Comparison of ENCODE assay signal across 9 cellular contexts in the genomic region with DNA sequence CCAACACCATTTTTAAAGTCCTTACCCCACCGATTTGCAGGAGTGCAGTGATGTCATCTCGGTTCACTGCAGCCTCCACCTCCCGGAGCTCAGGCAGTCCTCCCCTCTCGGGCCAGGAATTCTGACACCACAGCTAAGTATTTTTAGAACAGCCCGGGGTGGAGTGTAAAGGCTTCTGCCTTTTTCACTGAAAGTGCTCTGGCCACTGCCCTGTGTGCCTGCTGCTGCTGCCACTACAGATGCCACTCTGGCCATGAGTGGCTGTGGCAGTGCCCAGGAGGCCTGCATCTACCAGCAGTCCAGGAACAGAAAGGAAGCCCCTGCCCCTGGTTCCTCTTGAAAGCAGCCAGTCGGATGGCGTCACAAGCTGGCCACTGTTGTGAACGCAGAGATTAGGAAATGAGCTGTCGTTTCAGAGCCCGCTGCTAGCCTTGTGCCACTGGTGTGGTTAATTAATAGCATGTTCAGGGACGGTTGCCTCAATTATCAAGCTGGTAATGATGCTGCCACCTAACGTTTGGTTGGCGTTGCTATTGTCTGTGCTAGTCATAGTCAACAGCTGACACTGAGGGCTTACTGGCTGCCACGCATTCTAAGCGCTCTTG. TPM values are rescaled to one million over a fixed set of nuclear protein-coding genes. Genes with fewer than 3 reads are reported as not detected.
DNase-seq lines count a peak whose midpoint lies in the region; TF ChIP-seq lines count a peak whose summit lies in the region.
"Had no signal": no experiment of that assay in that cellular context is flagged by ENCODE, and none has a peak within 500 bp of the region (broad histone marks: within the 10 kb centered on the region; RNA-seq: fewer than 3 reads in every experiment).

No MANE protein-coding gene starts in this region.

- H3K27me3 Mint-ChIP-seq in progenitor cell of endocrine pancreas, result no peaks in the 10 kb centered on the region
- H3K27me3 Mint-ChIP-seq: CD4-positive, CD25-positive, alpha-beta regulatory T cell had no signal

- H3K4me3 ChIP-seq in SU-DHL-6 (ENCODE audit: insufficient read depth, low read length, poor library complexity, severe bottlenecking) (no peak overlapping the region), foreskin fibroblast (ENCODE audit: low read depth in 1 of 2, low read length in 2 of 2) (no peak overlapping the region), neutrophil (ENCODE audit: low read depth in 1 of 2, low read length in 1 of 2) (peak overlapping the region; percentile 7 to 15)

- H3K4me1 ChIP-seq in neutrophil (ENCODE audit: control insufficient read depth in 1 of 2, insufficient read depth in 1 of 2, low read depth in 1 of 2, low read length in 1 of 2), result peaks cover 40 to 53% of the 10 kb centered on the region in 2 experiments

- TF ChIP-seq CTCF in SU-DHL-6 (IDR thresholded peaks at IDR 0.05; ENCODE audit: insufficient read depth, low read length, poor library complexity, severe bottlenecking) (peak; percentile 32), foreskin fibroblast (IDR thresholded peaks at IDR 0.05; ENCODE audit: low read depth, low read length) (peak; percentile 19), neutrophil (IDR thresholded peaks at IDR 0.05) (peak; percentile 27), progenitor cell of endocrine pancreas (IDR thresholded peaks at IDR 0.05; ENCODE audit: unreplicated experiment) (no peak)

- H3K4me1 Mint-ChIP-seq in progenitor cell of endocrine pancreas (ENCODE audit: low read depth), result no peaks in the 10 kb centered on the region

- H3K9ac ChIP-seq in SU-DHL-6 (ENCODE audit: low read length), result no peak overlapping the region

- H3K27ac Mint-ChIP-seq in progenitor cell of endocrine pancreas, result no peak overlapping the region

- H3K9me3 ChIP-seq in SU-DHL-6 (ENCODE audit: insufficient read depth, low read length) (no peaks in the 10 kb centered on the region), neutrophil (no peaks in the 10 kb centered on the region)

- H3K36me3 Mint-ChIP-seq in progenitor cell of endocrine pancreas (ENCODE audit: insufficient read depth), result peaks cover 17% of the 10 kb centered on the region

- H3K9me3 Mint-ChIP-seq in progenitor cell of endocrine pancreas (ENCODE audit: low read depth), result no peaks in the 10 kb centered on the region
- H3K9me3 Mint-ChIP-seq: CD4-positive, CD25-positive, alpha-beta regulatory T cell had no signal

- H3K79me2 ChIP-seq in SU-DHL-6 (ENCODE audit: insufficient read depth, low read length), result no peaks in the 10 kb centered on the region

- DNase-seq in NCI-H1417 (lab: John Stamatoyannopoulos, UW), result peak in 2 of 3 experiments; percentile 16 to 67
- DNase-seq in NCI-H1417 treated with DMSO at 0.1 percent for 48 hours (lab: John Stamatoyannopoulos, UW), result no peak
- DNase-seq in HPDE6-E6E7 (ENCODE audit: extremely low spot score), result peak; percentile 44
- DNase-seq in foreskin fibroblast, result peak; percentile 69 to 79
- DNase-seq in SK-N-DZ (ENCODE audit: low spot score), result no peak
- DNase-seq in progenitor cell of endocrine pancreas (ENCODE audit: low spot score, unreplicated experiment), result no peak

- no peak overlapping the region for H3K4me2 ChIP-seq in SU-DHL-6 (ENCODE audit: low read depth, low read length, poor library complexity, severe bottlenecking)

- H3F3A ChIP-seq in SU-DHL-6 (ENCODE audit: insufficient read depth), result no peaks in the 10 kb centered on the region

- H3K36me3 ChIP-seq in SU-DHL-6 (ENCODE audit: low read length) (no peaks in the 10 kb centered on the region), neutrophil (peaks cover 33% of the 10 kb centered on the region)

- H3K27me3 ChIP-seq in SU-DHL-6 (ENCODE audit: low read length) (no peaks in the 10 kb centered on the region), neutrophil (no peaks in the 10 kb centered on the region)

- H3K27ac ChIP-seq in SU-DHL-6 (ENCODE audit: low read depth, low read length) (no peak overlapping the region), neutrophil (peak overlapping the region; percentile 92)

- H3K4me3 Mint-ChIP-seq in progenitor cell of endocrine pancreas (ENCODE audit: low read depth), result no peak overlapping the region
- H3K4me3 Mint-ChIP-seq: CD4-positive, CD25-positive, alpha-beta regulatory T cell had no signal

- H4K20me1 ChIP-seq in SU-DHL-6 (ENCODE audit: low read depth, low read length), result no peaks in the 10 kb centered on the region

- H3K9me2 ChIP-seq in SU-DHL-6 (replicated peaks; ENCODE audit: insufficient read depth, low read length), result no peaks in the 10 kb centered on the region

- no peak overlapping the region for H2AFZ ChIP-seq in SU-DHL-6 (ENCODE audit: low read depth, low read length, severe bottlenecking)

RNA-seq across cellular contexts. Expression of a gene that starts 23.6 kb away (rescaled TPM):
- polyA plus RNA-seq in SK-N-DZ (2014; cell fraction: cytosol; rRNA removed), result 69.7 and 78.5 TPM in 2 replicates
- polyA plus RNA-seq in SK-N-DZ (2014; cell fraction: nucleus; rRNA removed), result 38.1 and 38.4 TPM in 2 replicates
- total RNA-seq in progenitor cell of endocrine pancreas, result 60.8 and 61.8 TPM in 2 replicates

Comparison
In these comparisons a context has a peak if more than half of its experiments do, and no peak if none do; other contexts are left out.
1. DNase-seq: peak in NCI-H1417 (2 of 3), HPDE6-E6E7 (single experiment) and foreskin fibroblast (2 of 2); none in NCI-H1417 treated with DMSO at 0.1 percent for 48 hours (single experiment), SK-N-DZ (single experiment) and progenitor cell of endocrine pancreas (single experiment).
2. H3K4me3 ChIP-seq: peak in neutrophil (2 of 2); none in SU-DHL-6 (single experiment) and foreskin fibroblast (0 of 2).